ENCODE assay signal across 8 cellular contexts in the genomic region with DNA sequence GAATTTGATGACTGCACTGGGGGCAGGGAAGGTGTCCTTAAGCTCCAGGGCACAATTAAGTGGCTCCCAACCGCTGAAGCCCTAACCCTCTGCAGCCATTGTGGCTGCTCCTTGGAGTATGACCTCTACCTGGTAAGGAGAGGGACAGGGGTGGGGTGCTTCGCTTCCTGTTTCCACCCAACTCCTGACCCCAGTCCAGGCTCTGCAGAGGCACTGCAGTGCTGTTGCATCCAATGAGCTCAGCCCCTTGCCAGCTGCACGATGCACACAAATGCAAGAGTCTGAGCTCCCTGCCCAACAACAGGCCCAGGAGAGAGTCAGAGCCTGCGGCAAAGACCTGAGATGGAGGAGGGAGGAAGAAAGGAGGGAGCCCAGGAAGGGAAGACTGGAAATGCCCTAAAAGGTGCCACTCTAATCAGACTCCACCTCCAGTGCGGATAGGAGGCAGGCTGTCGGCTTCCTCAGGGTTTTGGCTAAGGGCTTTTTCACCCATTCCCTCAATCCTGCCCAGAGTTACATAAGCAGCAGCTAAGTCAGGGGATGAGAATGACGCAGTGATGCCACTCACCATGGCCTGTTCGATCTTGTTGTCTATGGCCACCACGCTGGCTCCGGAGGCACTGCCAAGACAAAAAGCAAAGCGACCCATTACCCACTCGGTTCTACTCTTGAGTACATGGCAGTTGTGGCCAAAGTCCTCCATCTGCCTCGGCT.
DNase-seq lines count a peak whose midpoint lies in the region; ATAC-seq and TF ChIP-seq lines count a peak whose summit lies in the region.

No MANE protein-coding gene starts in this region.

- H3K27ac Mint-ChIP-seq in activated CD4-positive, alpha-beta memory T cell treated with anti-CD3 and anti-CD28 coated beads for 36 hours = peak overlapping the region; percentile 90

- peak overlapping the region; percentile 70 for H3K4me3 ChIP-seq in HAP-1
- peak overlapping the region; percentile 71 for H3K4me3 ChIP-seq in fibroblast of the aortic adventitia (ENCODE audit: low read depth, low read length)
- peak overlapping the region; percentile 64 to 71 for H3K4me3 ChIP-seq in prostate gland

- H3K4me1 Mint-ChIP-seq in activated CD4-positive, alpha-beta memory T cell treated with anti-CD3 and anti-CD28 coated beads for 36 hours (ENCODE audit: low read depth) = peaks cover 59% of the 10 kb centered on the region

- H3K4me1 ChIP-seq in HAP-1 (peaks cover 32% of the 10 kb centered on the region), prostate gland (replicated peaks) (no peaks in the 10 kb centered on the region)

- H3K36me3 ChIP-seq in HAP-1 (replicated peaks) = peaks cover 19% of the 10 kb centered on the region
- peaks cover 0 to 5% of the 10 kb centered on the region in 2 donors for H3K36me3 ChIP-seq in prostate gland

- CTCF ChIA-PET in activated CD4-positive, alpha-beta memory T cell treated with anti-CD3 and anti-CD28 coated beads for 36 hours (lab: Charles Lee) = interaction anchor here (1.0 to 12.4 kb wide), 5 partner anchors 41 to 87 kb away, joined by 3 to 275 read pairs (median 5); partner anchors contain the start of genes NCBP2L, PRPS1 and TSC22D3

- intact Hi-C loops in activated CD4-positive, alpha-beta memory T cell treated with anti-CD3 and anti-CD28 coated beads for 36 hours (cut with micrococcal nuclease) = loop anchor here (5.0 to 10.0 kb wide), 2 partner anchors 307 to 1231 kb away; no protein-coding TSS in a partner anchor
- intact Hi-C loops in prostate gland (cut with DNase I) = no loop called here

- peaks cover 16% of the 10 kb centered on the region for H3K36me3 Mint-ChIP-seq in activated CD4-positive, alpha-beta memory T cell treated with anti-CD3 and anti-CD28 coated beads for 36 hours

- in situ Hi-C loops in HAP-1 (cut with MboI; ENCODE audit: low sequenced_read_pairs) = loop anchor here (5.0 kb wide), 1 partner anchor 38 kb away; no protein-coding TSS in a partner anchor

- POLR2A ChIA-PET in activated CD4-positive, alpha-beta memory T cell treated with anti-CD3 and anti-CD28 coated beads for 36 hours (lab: Charles Lee) = interaction anchor here (1.5 to 8.0 kb wide), 5 partner anchors 14 to 87 kb away, joined by 4 to 253 read pairs (median 13); partner anchors contain the start of gene PRPS1

- peak overlapping the region; percentile 89 for H3K4me3 Mint-ChIP-seq in activated CD4-positive, alpha-beta memory T cell treated with anti-CD3 and anti-CD28 coated beads for 36 hours

- DNase-seq in HAP-1 (ENCODE audit: low spot score in 2 of 2) = no peak
- DNase-seq in activated CD4-positive, alpha-beta memory T cell treated with anti-CD3 and anti-CD28 coated beads for 36 hours = no peak
- peak; percentile 44 for DNase-seq in fibroblast of the aortic adventitia (ENCODE audit: low read depth)
- no peak for DNase-seq in prostate gland (ENCODE audit: low spot score)
- DNase-seq in SW480 (ENCODE audit: low spot score) = no peak
- no peak for DNase-seq in amniotic stem cell (lab: John Stamatoyannopoulos, UW)
- DNase-seq in NCI-H2196 (lab: John Stamatoyannopoulos, UW; ENCODE audit: unreplicated experiment) = no peak

- H3K9me3 Mint-ChIP-seq in activated CD4-positive, alpha-beta memory T cell treated with anti-CD3 and anti-CD28 coated beads for 36 hours = no peaks in the 10 kb centered on the region

- H3K27ac ChIP-seq in prostate gland = peak overlapping the region; percentile 98

- ATAC-seq in HG03520 (IDR thresholded peaks at IDR 0.05; ENCODE audit: unreplicated experiment) = no peak

- TF ChIP-seq CTCF in fibroblast of the aortic adventitia (IDR thresholded peaks at IDR 0.05; ENCODE audit: insufficient read depth, low read length) (no peak), prostate gland (IDR thresholded peaks at IDR 0.05) (no peak)

- H3K27me3 ChIP-seq in HAP-1 (ENCODE audit: low read depth) = no peaks in the 10 kb centered on the region
- no peaks in the 10 kb centered on the region for H3K27me3 ChIP-seq in prostate gland (replicated peaks; ENCODE audit: insufficient read depth)

- no peaks in the 10 kb centered on the region for H3K27me3 Mint-ChIP-seq in activated CD4-positive, alpha-beta memory T cell treated with anti-CD3 and anti-CD28 coated beads for 36 hours

- H3K9me3 ChIP-seq in HAP-1 (no peaks in the 10 kb centered on the region), prostate gland (no peaks in the 10 kb centered on the region)

- peak; percentile 5 for TF ChIP-seq POLR2A in prostate gland (IDR thresholded peaks at IDR 0.05)

- WGBS in prostate gland = 7% methylated on average over 9 of the region's 13 CpGs
